ENCODE assay signal across 10 cellular contexts in the genomic region with DNA sequence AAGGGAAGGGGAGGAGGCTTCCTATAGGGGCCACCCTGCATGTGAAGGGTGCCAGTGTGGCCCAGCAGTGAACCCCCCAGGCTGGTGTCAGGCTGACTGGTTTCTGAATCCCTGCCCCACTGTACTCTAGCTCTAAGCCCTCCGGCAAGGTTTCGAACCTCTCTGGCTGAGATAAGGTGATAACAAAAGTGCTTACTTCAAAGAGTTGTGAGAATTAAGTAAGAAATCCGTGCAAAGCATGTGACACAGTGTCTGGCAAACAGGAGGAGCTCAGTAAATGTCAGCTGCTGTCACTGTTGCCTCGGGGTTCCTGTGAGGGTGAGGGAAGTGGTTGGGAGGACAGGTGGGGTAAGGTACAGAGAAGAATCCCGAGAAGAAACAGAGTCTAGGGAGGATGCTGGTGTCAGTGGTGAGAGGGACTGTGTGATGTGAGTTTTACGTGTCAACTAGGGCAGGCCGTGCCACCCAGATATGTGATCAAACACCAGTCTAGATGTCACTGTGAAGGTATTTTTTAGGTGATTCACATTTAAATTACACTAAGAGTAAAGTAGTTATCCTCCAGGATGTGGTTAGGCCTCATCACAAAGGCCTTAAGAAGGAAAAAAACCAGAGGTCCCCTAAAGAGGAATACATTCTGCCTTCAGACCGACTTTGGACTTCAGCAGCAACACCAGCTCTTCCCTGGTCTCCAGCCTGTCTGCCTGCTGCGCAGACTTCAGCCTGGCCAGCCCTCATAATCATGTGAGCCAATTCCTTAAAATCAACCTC.
DNase-seq lines count a peak whose midpoint lies in the region; ATAC-seq and TF ChIP-seq lines count a peak whose summit lies in the region.
"Had no signal": no experiment of that assay in that cellular context is flagged by ENCODE, and none has a peak within 500 bp of the region (broad histone marks: within the 10 kb centered on the region; RNA-seq: fewer than 3 reads in every experiment).

No MANE protein-coding gene starts in this region.

- H3K36me3 ChIP-seq in CD8-positive, alpha-beta T cell (ENCODE audit: insufficient read depth, low read length) = no peaks in the 10 kb centered on the region

- DNase-seq in CD8-positive, alpha-beta T cell = peak; percentile 20 to 89 (median 55)
- DNase-seq in activated CD4-positive, alpha-beta T cell treated with anti-CD3 and anti-CD28 coated beads for 36 hours = peak; percentile 80
- DNase-seq in central memory CD8-positive, alpha-beta T cell (ENCODE audit: low spot score in 2 of 2) = peak; percentile 18 to 50
- DNase-seq in stimulated activated CD4-positive, alpha-beta T cell treated with anti-CD3 and anti-CD28 coated beads, Interleukin-12 subunit alpha, Interleukin-12 subunit beta, amount 100 ng/mL, for 24 hours (ENCODE audit: low read depth in 2 of 2) = peak; percentile 2 to 21
- DNase-seq in cerebellar nuclear complex (lab: John Stamatoyannopoulos, UW) = no peak
- no peak for DNase-seq in NCI-H1048 (lab: John Stamatoyannopoulos, UW)
- DNase-seq in LoVo (ENCODE audit: low spot score) = no peak
- DNase-seq in NCI-H2171 treated with DMSO at 0.1 percent for 48 hours (lab: John Stamatoyannopoulos, UW) = no peak
- DNase-seq: H7, mucosa of descending colon had no signal

- peak overlapping the region; percentile 13 for H3K4me3 ChIP-seq in CD8-positive, alpha-beta T cell (ENCODE audit: low read depth, low read length)
- H3K4me3 ChIP-seq: mucosa of descending colon had no signal

- CTCF ChIA-PET in CD8-positive, alpha-beta T cell (lab: Charles Lee) = interaction anchor here (1.1 to 3.6 kb wide), 3 partner anchors 9 to 78 kb away, joined by 3 to 21 read pairs (median 4); no protein-coding TSS in a partner anchor
- CTCF ChIA-PET in activated CD4-positive, alpha-beta T cell treated with anti-CD3 and anti-CD28 coated beads for 36 hours (lab: Charles Lee) = interaction anchor here (1.0 to 1.5 kb wide), 4 partner anchors 10 to 277 kb away, joined by 3 to 4 read pairs (median 3); no protein-coding TSS in a partner anchor

- POLR2A ChIA-PET in CD8-positive, alpha-beta T cell (lab: Charles Lee) = interaction anchor here (1.0 kb wide), 2 partner anchors 65 to 154 kb away, joined by 3 to 5 read pairs; a partner anchor contains a TSS
- POLR2A ChIA-PET in activated CD4-positive, alpha-beta T cell treated with anti-CD3 and anti-CD28 coated beads for 36 hours (lab: Charles Lee) = interaction anchor here (0.7 to 1.1 kb wide), 2 partner anchors 63 to 441 kb away, joined by 3 to 10 read pairs; no protein-coding TSS in a partner anchor

- peaks cover 16% of the 10 kb centered on the region for H3K4me1 ChIP-seq in CD8-positive, alpha-beta T cell (ENCODE audit: insufficient read depth, low read length)

- intact Hi-C loops in CD8-positive, alpha-beta T cell (cut with DNase I, micrococcal nuclease) = no loop called here
- intact Hi-C loops in activated CD4-positive, alpha-beta T cell treated with anti-CD3 and anti-CD28 coated beads for 36 hours (cut with DNase I, micrococcal nuclease) = loop anchor here (1.0 to 5.0 kb wide), 9 partner anchors 27 to 500 kb away; a partner anchor contains a TSS

- ATAC-seq in CD8-positive, alpha-beta T cell = peak; percentile 94
- peak; percentile 94 for ATAC-seq in activated CD4-positive, alpha-beta T cell treated with anti-CD3 and anti-CD28 coated beads for 36 hours
- peak; percentile 90 for ATAC-seq in central memory CD8-positive, alpha-beta T cell (replicated peaks; ENCODE audit: extremely low read depth, poor library complexity, severe bottlenecking)
- ATAC-seq: mucosa of descending colon had no signal

- peak overlapping the region; percentile 6 for H3K4me3 Mint-ChIP-seq in CD8-positive, alpha-beta T cell
- peak overlapping the region; percentile 78 for H3K4me3 Mint-ChIP-seq in activated CD4-positive, alpha-beta T cell treated with anti-CD3 and anti-CD28 coated beads for 36 hours
- H3K4me3 Mint-ChIP-seq in central memory CD8-positive, alpha-beta T cell = peak overlapping the region; percentile 23

- no peak for TF ChIP-seq CTCF in CD8-positive, alpha-beta T cell (IDR thresholded peaks at IDR 0.05)

- H3K36me3 Mint-ChIP-seq in CD8-positive, alpha-beta T cell = no peaks in the 10 kb centered on the region
- peaks cover 6% of the 10 kb centered on the region for H3K36me3 Mint-ChIP-seq in activated CD4-positive, alpha-beta T cell treated with anti-CD3 and anti-CD28 coated beads for 36 hours (ENCODE audit: low read depth)
- peaks cover 5% of the 10 kb centered on the region for H3K36me3 Mint-ChIP-seq in central memory CD8-positive, alpha-beta T cell (ENCODE audit: insufficient read depth)

- peak overlapping the region; percentile 91 for H3K27ac Mint-ChIP-seq in CD8-positive, alpha-beta T cell
- peak overlapping the region; percentile 97 for H3K27ac Mint-ChIP-seq in activated CD4-positive, alpha-beta T cell treated with anti-CD3 and anti-CD28 coated beads for 36 hours
- peak overlapping the region; percentile 78 for H3K27ac Mint-ChIP-seq in central memory CD8-positive, alpha-beta T cell (ENCODE audit: low read depth)

- H3K27me3 Mint-ChIP-seq in CD8-positive, alpha-beta T cell (ENCODE audit: low read depth) = no peaks in the 10 kb centered on the region
- H3K27me3 Mint-ChIP-seq in activated CD4-positive, alpha-beta T cell treated with anti-CD3 and anti-CD28 coated beads for 36 hours = no peaks in the 10 kb centered on the region
- no peaks in the 10 kb centered on the region for H3K27me3 Mint-ChIP-seq in central memory CD8-positive, alpha-beta T cell

- H3K9me3 ChIP-seq in CD8-positive, alpha-beta T cell (ENCODE audit: low read length) = no peaks in the 10 kb centered on the region
- H3K9me3 ChIP-seq: mucosa of descending colon had no signal

- no peaks in the 10 kb centered on the region for H3K9me3 Mint-ChIP-seq in CD8-positive, alpha-beta T cell
- H3K9me3 Mint-ChIP-seq in activated CD4-positive, alpha-beta T cell treated with anti-CD3 and anti-CD28 coated beads for 36 hours (ENCODE audit: low read depth) = no peaks in the 10 kb centered on the region
- H3K9me3 Mint-ChIP-seq in central memory CD8-positive, alpha-beta T cell = no peaks in the 10 kb centered on the region

- peaks cover 18% of the 10 kb centered on the region for H3K4me1 Mint-ChIP-seq in CD8-positive, alpha-beta T cell (ENCODE audit: low read depth)
- H3K4me1 Mint-ChIP-seq in activated CD4-positive, alpha-beta T cell treated with anti-CD3 and anti-CD28 coated beads for 36 hours = peaks cover 31% of the 10 kb centered on the region
- H3K4me1 Mint-ChIP-seq in central memory CD8-positive, alpha-beta T cell = peaks cover 15% of the 10 kb centered on the region

- H3K27ac ChIP-seq in CD8-positive, alpha-beta T cell (ENCODE audit: low read depth, low read length) = peak overlapping the region; percentile 50

- no peaks in the 10 kb centered on the region for H3K27me3 ChIP-seq in CD8-positive, alpha-beta T cell (ENCODE audit: insufficient read depth, low read length)

Comparison
In these comparisons a context has a peak if more than half of its experiments do, and no peak if none do; other contexts are left out.
1. DNase-seq: peak in CD8-positive, alpha-beta T cell (7 of 7), activated CD4-positive, alpha-beta T cell treated with anti-CD3 and anti-CD28 coated beads for 36 hours (single experiment), central memory CD8-positive, alpha-beta T cell (2 of 2) and stimulated activated CD4-positive, alpha-beta T cell treated with anti-CD3 and anti-CD28 coated beads, Interleukin-12 subunit alpha, Interleukin-12 subunit beta, amount 100 ng/mL, for 24 hours (2 of 2); none in cerebellar nuclear complex (0 of 2), NCI-H1048 (single experiment), LoVo (single experiment) and NCI-H2171 treated with DMSO at 0.1 percent for 48 hours (single experiment).
2. H3K4me3 Mint-ChIP-seq: peak in every context shown above with its lines; median percentile 78 in activated CD4-positive, alpha-beta T cell treated with anti-CD3 and anti-CD28 coated beads for 36 hours; 23 in central memory CD8-positive, alpha-beta T cell; 6 in CD8-positive, alpha-beta T cell.
3. intact Hi-C loops: an anchor here in activated CD4-positive, alpha-beta T cell treated with anti-CD3 and anti-CD28 coated beads for 36 hours (1.0 to 5.0 kb wide); none called in CD8-positive, alpha-beta T cell.
4. Peak in every context shown above with its lines, with median percentiles within 50 percentile points of each other: ATAC-seq and H3K27ac Mint-ChIP-seq.